In the genomic region with DNA sequence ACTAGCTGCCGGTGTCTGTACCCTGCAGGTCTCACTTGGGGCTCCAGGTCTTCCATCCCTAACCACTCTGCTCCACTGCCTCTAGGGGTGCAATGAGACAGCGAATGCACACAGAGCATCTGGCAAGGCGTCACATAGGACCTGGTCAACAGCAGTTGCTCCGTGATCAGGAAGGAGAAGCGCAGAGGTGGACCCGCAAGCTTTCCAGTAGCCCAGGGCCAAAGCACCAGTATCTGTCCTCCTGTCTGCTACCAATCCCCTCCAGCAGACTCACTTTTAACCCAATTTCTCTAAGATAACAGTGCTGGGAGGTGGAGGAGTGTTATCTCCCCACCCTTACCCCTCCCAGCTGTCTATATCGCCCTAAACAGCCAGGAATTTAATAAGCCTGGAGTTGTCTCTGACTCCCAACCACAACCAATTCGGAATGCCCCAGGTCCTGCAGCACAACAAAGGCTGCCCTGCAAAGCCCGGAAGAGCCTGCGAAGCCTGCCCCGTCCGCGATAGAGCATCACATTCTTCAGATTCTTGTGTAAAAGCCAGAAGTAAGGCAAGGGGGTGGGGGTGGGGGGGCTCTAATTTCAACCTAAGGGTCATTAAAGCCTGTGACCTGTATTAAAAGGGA, we compare ENCODE assay signal across 1 cellular context.
TF ChIP-seq lines count a peak whose summit lies in the region.

No MANE protein-coding gene starts in this region.

TF ChIP-seq in IMR-90, 13 proteins besides CTCF, POLR2A, EP300 and RAD21 (continued from another document):
- TF ChIP-seq, protein P1, sequence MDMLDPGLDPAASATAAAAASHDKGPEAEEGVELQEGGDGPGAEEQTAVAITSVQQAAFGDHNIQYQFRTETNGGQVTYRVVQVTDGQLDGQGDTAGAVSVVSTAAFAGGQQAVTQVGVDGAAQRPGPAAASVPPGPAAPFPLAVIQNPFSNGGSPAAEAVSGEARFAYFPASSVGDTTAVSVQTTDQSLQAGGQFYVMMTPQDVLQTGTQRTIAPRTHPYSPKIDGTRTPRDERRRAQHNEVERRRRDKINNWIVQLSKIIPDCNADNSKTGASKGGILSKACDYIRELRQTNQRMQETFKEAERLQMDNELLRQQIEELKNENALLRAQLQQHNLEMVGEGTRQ (IDR thresholded peaks at IDR 0.05; ENCODE audit: low read depth, low read length), result no peak
- TF ChIP-seq, protein P2, sequence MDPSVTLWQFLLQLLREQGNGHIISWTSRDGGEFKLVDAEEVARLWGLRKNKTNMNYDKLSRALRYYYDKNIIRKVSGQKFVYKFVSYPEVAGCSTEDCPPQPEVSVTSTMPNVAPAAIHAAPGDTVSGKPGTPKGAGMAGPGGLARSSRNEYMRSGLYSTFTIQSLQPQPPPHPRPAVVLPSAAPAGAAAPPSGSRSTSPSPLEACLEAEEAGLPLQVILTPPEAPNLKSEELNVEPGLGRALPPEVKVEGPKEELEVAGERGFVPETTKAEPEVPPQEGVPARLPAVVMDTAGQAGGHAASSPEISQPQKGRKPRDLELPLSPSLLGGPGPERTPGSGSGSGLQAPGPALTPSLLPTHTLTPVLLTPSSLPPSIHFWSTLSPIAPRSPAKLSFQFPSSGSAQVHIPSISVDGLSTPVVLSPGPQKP (IDR thresholded peaks at IDR 0.05; ENCODE audit: borderline replicate concordance, low read depth, low read length), result no peak
